29 cellular contexts compared by ENCODE assay signal in genomic region chr2:117963446-117963845, GRCh38.
"Had no signal": no experiment of that assay in that cellular context is flagged by ENCODE, and none has a peak within 500 bp of the region (broad histone marks: within the 10 kb centered on the region; RNA-seq: fewer than 3 reads in every experiment).

No MANE protein-coding gene starts in this region.

- H3K4me1 Mint-ChIP-seq: nephron progenitor cell had no signal

- ATAC-seq: esophagus mucosa, foreskin keratinocyte, heart right ventricle, left lung, pancreas, upper lobe of right lung had no signal

- H3K4me1 ChIP-seq: foreskin keratinocyte, pancreas, suprapubic skin had no signal

- H3K27me3 ChIP-seq: foreskin keratinocyte, heart right ventricle, left lung, pancreas, sigmoid colon, suprapubic skin, tibial artery, upper lobe of right lung had no signal

- H3K9me3 Mint-ChIP-seq: naive B cell, nephron progenitor cell had no signal

- DNase-seq: activated CD4-positive, alpha-beta T cell treated with anti-CD3 and anti-CD28 coated beads for 4 hours; activated CD4-positive, alpha-beta T cell treated with anti-CD3 and anti-CD28 coated beads, Interleukin-2, amount 50 U/mL, for 4 hours; activated gamma-delta T cell treated with Interleukin-2 at 50 U/mL for 16 hours; activated naive CD4-positive, alpha-beta T cell treated with anti-CD3 and anti-CD28 coated beads, Interleukin-2, amount 50 U/mL, for 16 hours; amniotic stem cell; caudate nucleus; foreskin keratinocyte; heart right ventricle; left lung; naive B cell; nephron progenitor cell; nucleus accumbens; pancreas; sigmoid colon; stimulated activated CD4-positive, alpha-beta T cell treated with anti-CD3 and anti-CD28 coated beads, Interleukin-1b, Interleukin-23, amount 100 ng/mL, for 48 hours; stimulated activated CD4-positive, alpha-beta T cell treated with anti-CD3 and anti-CD28 coated beads, Interleukin-4, amount 100 ng/mL, for 4 hours; stimulated activated CD8-positive, alpha-beta memory T cell treated with anti-CD3 and anti-CD28 coated beads, Interleukin-4, amount 100 ng/mL, for 48 hours; stimulated activated naive CD4-positive, alpha-beta T cell; T-helper 9 cell; tibial artery; upper lobe of right lung had no signal

- H3K27me3 Mint-ChIP-seq: naive B cell had no signal

- H3K4me3 Mint-ChIP-seq: naive B cell, nephron progenitor cell had no signal

- FAIRE-seq: islet of Langerhans, pancreas, TTC549 had no signal

- H3K27ac ChIP-seq: foreskin keratinocyte, heart right ventricle, left lung, pancreas, prostate gland, sigmoid colon, suprapubic skin, tibial artery, upper lobe of right lung, VCaP had no signal

- H3K36me3 ChIP-seq: prostate gland had no signal

- H3K4me3 ChIP-seq: heart right ventricle, left lung, lung, pancreas, prostate gland, sigmoid colon, smooth muscle cell, suprapubic skin, tibial artery, upper lobe of right lung had no signal

- H3K4me2 ChIP-seq: smooth muscle cell had no signal

- H3K27ac Mint-ChIP-seq: nephron progenitor cell had no signal

- H3K9me3 ChIP-seq: heart right ventricle, left lung, pancreas, prostate gland, sigmoid colon, suprapubic skin, tibial artery, upper lobe of right lung had no signal
